Comparison of ENCODE assay signal across 16 cellular contexts in the genomic region with DNA sequence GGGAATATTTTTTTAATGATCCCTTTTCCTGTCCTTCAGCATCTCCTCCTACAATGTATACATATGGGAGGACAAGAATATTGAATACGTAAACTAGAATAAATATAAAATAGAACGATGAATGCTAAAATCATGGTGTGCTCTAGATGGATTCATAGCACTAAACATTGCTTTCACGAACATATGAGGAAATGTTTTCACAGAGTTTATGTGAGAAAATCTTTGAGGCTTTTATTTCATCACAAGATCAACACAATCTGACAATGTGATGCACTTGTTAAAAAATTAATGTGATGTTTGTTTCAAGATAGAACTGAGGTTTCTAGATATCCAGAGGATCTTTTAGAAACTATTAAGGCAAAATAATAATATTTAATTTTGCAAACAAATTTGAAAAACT. TPM values are rescaled to one million over a fixed set of nuclear protein-coding genes. Genes with fewer than 3 reads are reported as not detected.
DNase-seq lines count a peak whose midpoint lies in the region; ATAC-seq and TF ChIP-seq lines count a peak whose summit lies in the region.
"Had no signal": no experiment of that assay in that cellular context is flagged by ENCODE, and none has a peak within 500 bp of the region (broad histone marks: within the 10 kb centered on the region; RNA-seq: fewer than 3 reads in every experiment).

No MANE protein-coding gene starts in this region.

- no peaks in the 10 kb centered on the region for H3F3A ChIP-seq in MM.1S (ENCODE audit: insufficient read depth, low read length)

- intact Hi-C loops in naive thymus-derived CD4-positive, alpha-beta T cell (cut with micrococcal nuclease): loop anchor here (2.0 to 10.0 kb wide), 2 partner anchors 59 to 1033 kb away; a partner anchor contains a TSS
- intact Hi-C loops in activated T-helper 2 cell treated with anti-CD3 and anti-CD28 coated beads, Interferon-gamma antibody, Interleukin-2, Interleukin-4, amounts not matched to agents 10 μg/mL and 5 μg/mL and 100 μg/mL, durations not matched to agents 14 hours and 24 hours and 36 hours (cut with micrococcal nuclease): no loop called here
- intact Hi-C loops in right lobe of liver (cut with DNase I): no loop called here

- peak overlapping the region; percentile 96 for H3K4me3 Mint-ChIP-seq in activated naive CD8-positive, alpha-beta T cell treated with anti-CD3 and anti-CD28 coated beads, Interleukin-2, amount 10 ng/mL, durations not matched to agents 7 days and 5 days
- H3K4me3 Mint-ChIP-seq in activated naive CD8-positive, alpha-beta T cell treated with anti-CD3 and anti-CD28 coated beads for 36 hours: no peak overlapping the region
- peak overlapping the region; percentile 90 for H3K4me3 Mint-ChIP-seq in central memory CD8-positive, alpha-beta T cell
- peak overlapping the region in 8 of 10 donors; percentile 8 to 99 (median 92) for H3K4me3 Mint-ChIP-seq in naive thymus-derived CD4-positive, alpha-beta T cell
- no peak overlapping the region for H3K4me3 Mint-ChIP-seq in activated T-helper 2 cell treated with anti-CD3 and anti-CD28 coated beads, Interferon-gamma antibody, Interleukin-2, Interleukin-4, amounts not matched to agents 10 μg/mL and 5 μg/mL and 100 μg/mL, durations not matched to agents 14 hours and 24 hours and 36 hours (ENCODE audit: low read depth)

- no peak overlapping the region for H3K4me3 ChIP-seq in naive thymus-derived CD4-positive, alpha-beta T cell (ENCODE audit: low read length)
- H3K4me3 ChIP-seq in right lobe of liver (no peak overlapping the region), MM.1S (ENCODE audit: low read length) (no peak overlapping the region)
- H3K4me3 ChIP-seq: A549, K562 had no signal

- 66% methylated on average over 3 of the region's 3 CpGs for WGBS in right lobe of liver (ENCODE audit: insufficient coverage, low coverage, low lambda C conversion rate, missing lambda C conversion rate)

- H3K79me2 ChIP-seq in MM.1S (ENCODE audit: low read length): no peaks in the 10 kb centered on the region

- ATAC-seq in activated naive CD8-positive, alpha-beta T cell treated with anti-CD3 and anti-CD28 coated beads, Interleukin-2, amount 10 ng/mL, durations not matched to agents 7 days and 5 days (ENCODE audit: low read depth): no peak
- ATAC-seq in central memory CD8-positive, alpha-beta T cell (replicated peaks; ENCODE audit: extremely low read depth, poor library complexity, severe bottlenecking): no peak
- no peak for ATAC-seq in naive thymus-derived CD4-positive, alpha-beta T cell
- ATAC-seq in right lobe of liver: no peak
- ATAC-seq: A549, K562 had no signal

- peaks cover 50% of the 10 kb centered on the region for H3K36me3 Mint-ChIP-seq in activated naive CD8-positive, alpha-beta T cell treated with anti-CD3 and anti-CD28 coated beads, Interleukin-2, amount 10 ng/mL, durations not matched to agents 7 days and 5 days
- peaks cover 34% of the 10 kb centered on the region for H3K36me3 Mint-ChIP-seq in activated naive CD8-positive, alpha-beta T cell treated with anti-CD3 and anti-CD28 coated beads for 36 hours
- peaks cover 10% of the 10 kb centered on the region for H3K36me3 Mint-ChIP-seq in central memory CD8-positive, alpha-beta T cell (ENCODE audit: insufficient read depth)
- H3K36me3 Mint-ChIP-seq in naive thymus-derived CD4-positive, alpha-beta T cell: peaks cover 4 to 54% (median 43%) of the 10 kb centered on the region in 5 donors
- H3K36me3 Mint-ChIP-seq in activated T-helper 2 cell treated with anti-CD3 and anti-CD28 coated beads, Interferon-gamma antibody, Interleukin-2, Interleukin-4, amounts not matched to agents 10 μg/mL and 5 μg/mL and 100 μg/mL, durations not matched to agents 14 hours and 24 hours and 36 hours (ENCODE audit: low read depth): peaks cover 41% of the 10 kb centered on the region

- no peak overlapping the region for H3K27ac ChIP-seq in naive thymus-derived CD4-positive, alpha-beta T cell (ENCODE audit: low read depth, low read length)
- H3K27ac ChIP-seq in right lobe of liver (no peak overlapping the region), MM.1S (ENCODE audit: low read length) (no peak overlapping the region)
- H3K27ac ChIP-seq: A549 had no signal

- H3K27me3 Mint-ChIP-seq in activated naive CD8-positive, alpha-beta T cell treated with anti-CD3 and anti-CD28 coated beads, Interleukin-2, amount 10 ng/mL, durations not matched to agents 7 days and 5 days: no peaks in the 10 kb centered on the region
- H3K27me3 Mint-ChIP-seq in activated naive CD8-positive, alpha-beta T cell treated with anti-CD3 and anti-CD28 coated beads for 36 hours: no peaks in the 10 kb centered on the region
- no peaks in the 10 kb centered on the region for H3K27me3 Mint-ChIP-seq in central memory CD8-positive, alpha-beta T cell
- no peaks in the 10 kb centered on the region for H3K27me3 Mint-ChIP-seq in naive thymus-derived CD4-positive, alpha-beta T cell
- H3K27me3 Mint-ChIP-seq in activated T-helper 2 cell treated with anti-CD3 and anti-CD28 coated beads, Interferon-gamma antibody, Interleukin-2, Interleukin-4, amounts not matched to agents 10 μg/mL and 5 μg/mL and 100 μg/mL, durations not matched to agents 14 hours and 24 hours and 36 hours (ENCODE audit: low read depth): no peaks in the 10 kb centered on the region

- CTCF ChIA-PET in naive thymus-derived CD4-positive, alpha-beta T cell (lab: Charles Lee): no interaction called here

- POLR2A ChIA-PET in activated naive CD8-positive, alpha-beta T cell treated with anti-CD3 and anti-CD28 coated beads, Interleukin-2, amount 10 ng/mL, durations not matched to agents 7 days and 5 days (lab: Charles Lee): no interaction called here
- POLR2A ChIA-PET in naive thymus-derived CD4-positive, alpha-beta T cell (lab: Charles Lee): interaction anchor here (0.9 kb wide), 1 partner anchor 12 kb away, joined by 3 read pairs; no protein-coding TSS in a partner anchor

- H3K9me2 ChIP-seq in MM.1S (replicated peaks; ENCODE audit: insufficient read depth, low read length): no peaks in the 10 kb centered on the region

- H3K36me3 ChIP-seq in naive thymus-derived CD4-positive, alpha-beta T cell (ENCODE audit: control insufficient read depth in 2 of 3, insufficient read depth in 3 of 3, low read length in 3 of 3): peaks cover 5 to 11% (median 9%) of the 10 kb centered on the region in 3 experiments
- H3K36me3 ChIP-seq in right lobe of liver: no peaks in the 10 kb centered on the region
- no peaks in the 10 kb centered on the region for H3K36me3 ChIP-seq in MM.1S (replicated peaks; ENCODE audit: insufficient read depth, low read length)

- H3K9me3 ChIP-seq in naive thymus-derived CD4-positive, alpha-beta T cell (ENCODE audit: control insufficient read depth in 2 of 3, low read length in 3 of 3): no peaks in the 10 kb centered on the region
- H3K9me3 ChIP-seq in right lobe of liver (no peaks in the 10 kb centered on the region), MM.1S (replicated peaks; ENCODE audit: insufficient read depth, low read length) (no peaks in the 10 kb centered on the region)
- H3K9me3 ChIP-seq: A549 had no signal

- H3K27ac Mint-ChIP-seq in activated naive CD8-positive, alpha-beta T cell treated with anti-CD3 and anti-CD28 coated beads, Interleukin-2, amount 10 ng/mL, durations not matched to agents 7 days and 5 days: no peak overlapping the region
- no peak overlapping the region for H3K27ac Mint-ChIP-seq in activated naive CD8-positive, alpha-beta T cell treated with anti-CD3 and anti-CD28 coated beads for 36 hours
- H3K27ac Mint-ChIP-seq in central memory CD8-positive, alpha-beta T cell (ENCODE audit: low read depth): peak overlapping the region; percentile 93
- H3K27ac Mint-ChIP-seq in naive thymus-derived CD4-positive, alpha-beta T cell: no peak overlapping the region
- no peak overlapping the region for H3K27ac Mint-ChIP-seq in activated T-helper 2 cell treated with anti-CD3 and anti-CD28 coated beads, Interferon-gamma antibody, Interleukin-2, Interleukin-4, amounts not matched to agents 10 μg/mL and 5 μg/mL and 100 μg/mL, durations not matched to agents 14 hours and 24 hours and 36 hours

- peaks cover 19% of the 10 kb centered on the region in 2 donors for H3K4me1 ChIP-seq in naive thymus-derived CD4-positive, alpha-beta T cell (ENCODE audit: control insufficient read depth in 2 of 2, insufficient read depth in 2 of 2, low read length in 2 of 2)
- H3K4me1 ChIP-seq in right lobe of liver (no peaks in the 10 kb centered on the region), MM.1S (ENCODE audit: low read length) (peaks cover 16% of the 10 kb centered on the region)

- no peak overlapping the region for H3K9ac ChIP-seq in MM.1S (ENCODE audit: low read length)

- H3K9me3 Mint-ChIP-seq in activated naive CD8-positive, alpha-beta T cell treated with anti-CD3 and anti-CD28 coated beads, Interleukin-2, amount 10 ng/mL, durations not matched to agents 7 days and 5 days: peaks cover 2% of the 10 kb centered on the region
- H3K9me3 Mint-ChIP-seq in activated naive CD8-positive, alpha-beta T cell treated with anti-CD3 and anti-CD28 coated beads for 36 hours: peaks cover 9% of the 10 kb centered on the region
- no peaks in the 10 kb centered on the region for H3K9me3 Mint-ChIP-seq in central memory CD8-positive, alpha-beta T cell
- peaks cover 0 to 9% (median 0%) of the 10 kb centered on the region in 11 donors for H3K9me3 Mint-ChIP-seq in naive thymus-derived CD4-positive, alpha-beta T cell
- H3K9me3 Mint-ChIP-seq in activated T-helper 2 cell treated with anti-CD3 and anti-CD28 coated beads, Interferon-gamma antibody, Interleukin-2, Interleukin-4, amounts not matched to agents 10 μg/mL and 5 μg/mL and 100 μg/mL, durations not matched to agents 14 hours and 24 hours and 36 hours: peaks cover 5% of the 10 kb centered on the region

- TF ChIP-seq POLR2A in right lobe of liver (IDR thresholded peaks at IDR 0.05): no peak

- DNase-seq in activated naive CD8-positive, alpha-beta T cell treated with anti-CD3 and anti-CD28 coated beads, Interleukin-2, amount 10 ng/mL, durations not matched to agents 7 days and 5 days: no peak
- DNase-seq in activated naive CD8-positive, alpha-beta T cell treated with anti-CD3 and anti-CD28 coated beads for 36 hours: no peak
- DNase-seq in central memory CD8-positive, alpha-beta T cell (ENCODE audit: low spot score in 2 of 2): no peak
- no peak for DNase-seq in naive thymus-derived CD4-positive, alpha-beta T cell
- no peak for DNase-seq in activated T-helper 2 cell treated with anti-CD3 and anti-CD28 coated beads, Interferon-gamma antibody, Interleukin-2, Interleukin-4, amounts not matched to agents 10 μg/mL and 5 μg/mL and 100 μg/mL, durations not matched to agents 14 hours and 24 hours and 36 hours (ENCODE audit: low spot score)
- DNase-seq in right lobe of liver (no peak), MM.1S (no peak), nucleus accumbens (lab: John Stamatoyannopoulos, UW) (no peak)
- DNase-seq: DMS153, NCI-H1092, NCI-H226, NCI-H526 treated with DMSO at 0.1 percent for 48 hours, OCI-M1 had no signal

- no peak for TF ChIP-seq CTCF in right lobe of liver (IDR thresholded peaks at IDR 0.05)
- TF ChIP-seq CTCF in MM.1S (IDR thresholded peaks at IDR 0.05; ENCODE audit: low read length): no peak

- no peaks in the 10 kb centered on the region for H4K20me1 ChIP-seq in MM.1S (ENCODE audit: insufficient read depth, low read length)

- no peak overlapping the region for H2AFZ ChIP-seq in MM.1S (ENCODE audit: low read length)

- no peak overlapping the region for H3K4me2 ChIP-seq in MM.1S (ENCODE audit: low read depth, low read length)
- H3K4me2 ChIP-seq: A549 had no signal

- no peaks in the 10 kb centered on the region for H3K27me3 ChIP-seq in naive thymus-derived CD4-positive, alpha-beta T cell (ENCODE audit: control insufficient read depth in 2 of 2, insufficient read depth in 2 of 2, low read length in 2 of 2)
- H3K27me3 ChIP-seq in right lobe of liver (no peaks in the 10 kb centered on the region), MM.1S (replicated peaks; ENCODE audit: insufficient read depth, low read length) (no peaks in the 10 kb centered on the region)

- peaks cover 33% of the 10 kb centered on the region for H3K4me1 Mint-ChIP-seq in activated naive CD8-positive, alpha-beta T cell treated with anti-CD3 and anti-CD28 coated beads, Interleukin-2, amount 10 ng/mL, durations not matched to agents 7 days and 5 days
- H3K4me1 Mint-ChIP-seq in activated naive CD8-positive, alpha-beta T cell treated with anti-CD3 and anti-CD28 coated beads for 36 hours: peaks cover 47% of the 10 kb centered on the region
- H3K4me1 Mint-ChIP-seq in central memory CD8-positive, alpha-beta T cell: peaks cover 47% of the 10 kb centered on the region
- H3K4me1 Mint-ChIP-seq in naive thymus-derived CD4-positive, alpha-beta T cell: peaks cover 35 to 74% (median 52%) of the 10 kb centered on the region in 7 donors
- H3K4me1 Mint-ChIP-seq in activated T-helper 2 cell treated with anti-CD3 and anti-CD28 coated beads, Interferon-gamma antibody, Interleukin-2, Interleukin-4, amounts not matched to agents 10 μg/mL and 5 μg/mL and 100 μg/mL, durations not matched to agents 14 hours and 24 hours and 36 hours (ENCODE audit: low read depth): peaks cover 38% of the 10 kb centered on the region

RNA-seq across cellular contexts. Expression of a gene that starts 3.0 kb away (rescaled TPM):
- total RNA-seq in activated naive CD8-positive, alpha-beta T cell treated with anti-CD3 and anti-CD28 coated beads, Interleukin-2, amount 10 ng/mL, durations not matched to agents 7 days and 5 days: 10 to 100 TPM; 72.5 to 83.7 TPM
- total RNA-seq in activated naive CD8-positive, alpha-beta T cell treated with anti-CD3 and anti-CD28 coated beads for 36 hours: 10 to 100 TPM; 16.9 to 17.6 TPM
- 100 to 1,000 TPM in 1 of 5 experiments, 10 to 100 TPM in 4; 37.1 to 103 (median 42.4) TPM for total RNA-seq in naive thymus-derived CD4-positive, alpha-beta T cell
- 100 to 1,000 TPM; 168 to 184 TPM for polyA plus RNA-seq in naive thymus-derived CD4-positive, alpha-beta T cell
- total RNA-seq in activated T-helper 2 cell treated with anti-CD3 and anti-CD28 coated beads, Interferon-gamma antibody, Interleukin-2, Interleukin-4, amounts not matched to agents 10 μg/mL and 5 μg/mL and 100 μg/mL, durations not matched to agents 14 hours and 24 hours and 36 hours: 5.2 and 5.8 TPM in 2 replicates
- total RNA-seq in right lobe of liver: 10 to 100 TPM in 2 of 6 experiments, 1 to 10 TPM in 4; 1.8 to 12.8 (median 7.1) TPM
- polyA plus RNA-seq: A549, K562 had no signal

RNA-seq across cellular contexts. Expression of a gene that starts 7.2 kb away (rescaled TPM):
- 10 to 100 TPM; 93.6 to 98.6 TPM for total RNA-seq in activated naive CD8-positive, alpha-beta T cell treated with anti-CD3 and anti-CD28 coated beads, Interleukin-2, amount 10 ng/mL, durations not matched to agents 7 days and 5 days
- total RNA-seq in activated naive CD8-positive, alpha-beta T cell treated with anti-CD3 and anti-CD28 coated beads for 36 hours: 10 to 100 TPM; 38.9 to 40.1 TPM
- 100 to 1,000 TPM in 1 of 5 experiments, 10 to 100 TPM in 4; 29.5 to 141 (median 51.8) TPM for total RNA-seq in naive thymus-derived CD4-positive, alpha-beta T cell
- 10 to 100 TPM; 70.1 to 70.3 TPM for polyA plus RNA-seq in naive thymus-derived CD4-positive, alpha-beta T cell
- total RNA-seq in activated T-helper 2 cell treated with anti-CD3 and anti-CD28 coated beads, Interferon-gamma antibody, Interleukin-2, Interleukin-4, amounts not matched to agents 10 μg/mL and 5 μg/mL and 100 μg/mL, durations not matched to agents 14 hours and 24 hours and 36 hours: 11.6 and 13.5 TPM in 2 replicates
- total RNA-seq in right lobe of liver: 10 to 100 TPM in 2 of 6 experiments, 1 to 10 TPM in 4; 3.7 to 19.2 (median 6.5) TPM
- total RNA-seq: K562 had no signal
- polyA plus RNA-seq: K562 had no signal

RNA-seq across cellular contexts. Expression of a gene that starts 19.2 kb away (rescaled TPM):
- not detected for total RNA-seq in activated naive CD8-positive, alpha-beta T cell treated with anti-CD3 and anti-CD28 coated beads, Interleukin-2, amount 10 ng/mL, durations not matched to agents 7 days and 5 days
- not detected for total RNA-seq in activated naive CD8-positive, alpha-beta T cell treated with anti-CD3 and anti-CD28 coated beads for 36 hours
- 1 to 10 TPM in 1 of 5 experiments, under 1 TPM in 1, not detected in 3; 0.45 to 2.9 TPM for total RNA-seq in naive thymus-derived CD4-positive, alpha-beta T cell
- not detected for polyA plus RNA-seq in naive thymus-derived CD4-positive, alpha-beta T cell
- not detected in 2 replicates for total RNA-seq in activated T-helper 2 cell treated with anti-CD3 and anti-CD28 coated beads, Interferon-gamma antibody, Interleukin-2, Interleukin-4, amounts not matched to agents 10 μg/mL and 5 μg/mL and 100 μg/mL, durations not matched to agents 14 hours and 24 hours and 36 hours
- total RNA-seq in right lobe of liver: under 1 TPM in 3 of 6 experiments, not detected in 3; 0.27 to 0.50 (median 0.35) TPM
- total RNA-seq: H4, K562 had no signal
- polyA plus RNA-seq: A549, K562 had no signal

Comparison
In these comparisons a context has a peak if more than half of its experiments do, and no peak if none do; other contexts are left out.
1. H3K4me3 Mint-ChIP-seq: peak in activated naive CD8-positive, alpha-beta T cell treated with anti-CD3 and anti-CD28 coated beads, Interleukin-2, amount 10 ng/mL, durations not matched to agents 7 days and 5 days (single experiment), central memory CD8-positive, alpha-beta T cell (single experiment) and naive thymus-derived CD4-positive, alpha-beta T cell (8 of 10); none in activated naive CD8-positive, alpha-beta T cell treated with anti-CD3 and anti-CD28 coated beads for 36 hours (single experiment) and activated T-helper 2 cell treated with anti-CD3 and anti-CD28 coated beads, Interferon-gamma antibody, Interleukin-2, Interleukin-4, amounts not matched to agents 10 μg/mL and 5 μg/mL and 100 μg/mL, durations not matched to agents 14 hours and 24 hours and 36 hours (single experiment).
2. intact Hi-C loops: an anchor here in naive thymus-derived CD4-positive, alpha-beta T cell (2.0 to 10.0 kb wide); none called in activated T-helper 2 cell treated with anti-CD3 and anti-CD28 coated beads, Interferon-gamma antibody, Interleukin-2, Interleukin-4, amounts not matched to agents 10 μg/mL and 5 μg/mL and 100 μg/mL, durations not matched to agents 14 hours and 24 hours and 36 hours and right lobe of liver.